Comparison of ENCODE assay signal across 15 cellular contexts in the genomic region with DNA sequence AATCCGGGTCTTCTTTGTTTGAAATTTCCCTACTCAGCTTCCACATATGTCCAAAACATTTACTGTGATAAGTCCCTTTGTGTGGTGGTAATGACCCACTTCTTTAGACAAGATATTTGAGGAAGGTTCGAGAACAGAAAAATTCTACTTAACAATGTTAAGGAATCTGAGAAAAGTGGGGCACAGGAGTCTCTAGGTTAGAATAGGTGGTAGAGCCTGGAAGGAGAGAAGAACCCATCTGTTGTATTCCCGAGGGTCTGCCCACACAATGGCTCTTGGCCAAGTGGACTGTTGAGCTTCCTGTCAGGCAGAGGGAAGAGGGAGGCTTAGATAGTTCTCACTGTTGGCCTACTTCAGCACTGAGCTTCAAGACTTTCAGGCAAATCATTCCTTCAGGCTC. TPM values are rescaled to one million over a fixed set of nuclear protein-coding genes. Genes with fewer than 3 reads are reported as not detected.
DNase-seq lines count a peak whose midpoint lies in the region; ATAC-seq and TF ChIP-seq lines count a peak whose summit lies in the region.
"Had no signal": no experiment of that assay in that cellular context is flagged by ENCODE, and none has a peak within 500 bp of the region (broad histone marks: within the 10 kb centered on the region; RNA-seq: fewer than 3 reads in every experiment).

No MANE protein-coding gene starts in this region.

- H3K27me3 Mint-ChIP-seq in Caco-2 (ENCODE audit: insufficient read depth, unreplicated experiment): peaks cover 32% of the 10 kb centered on the region

- H3K4me1 ChIP-seq in Caco-2 (peaks cover 25% of the 10 kb centered on the region), gastroesophageal sphincter (peaks cover 0 to 82% (median 10%) of the 10 kb centered on the region in 3 donors), osteoblast (ENCODE audit: insufficient read depth, low read length) (peaks cover 21% of the 10 kb centered on the region)

- H3K4me3 Mint-ChIP-seq in Caco-2 (ENCODE audit: unreplicated experiment): peak overlapping the region; percentile 40
- H3K4me3 Mint-ChIP-seq: activated naive CD4-positive, alpha-beta T cell treated with anti-CD3 and anti-CD28 coated beads for 36 hours had no signal

- H3K9me3 ChIP-seq in Caco-2 (no peaks in the 10 kb centered on the region), gastroesophageal sphincter (no peaks in the 10 kb centered on the region), osteoblast (ENCODE audit: low read depth, low read length) (no peaks in the 10 kb centered on the region)
- H3K9me3 ChIP-seq: right atrium auricular region, thyroid gland had no signal

- intact Hi-C loops in Caco-2 (cut with micrococcal nuclease; ENCODE audit: unreplicated experiment): no loop called here

- peaks cover 50% of the 10 kb centered on the region for H3K79me2 ChIP-seq in osteoblast (ENCODE audit: insufficient read depth, low read length)

- H3K27me3 ChIP-seq in Caco-2 (replicated peaks; ENCODE audit: control insufficient read depth, insufficient read depth, low read length) (peaks cover 2% of the 10 kb centered on the region; the same call in 1 of the 2 replicates), gastroesophageal sphincter (peaks cover 10% of the 10 kb centered on the region), osteoblast (ENCODE audit: insufficient read depth, low read length) (peaks cover 18% of the 10 kb centered on the region)
- H3K27me3 ChIP-seq: right atrium auricular region, thyroid gland had no signal

- no peak for DNase-seq in Caco-2
- DNase-seq in RWPE1 (ENCODE audit: low spot score): no peak
- DNase-seq in osteoblast (ENCODE audit: insufficient read length, low spot score, missing footprints): peak; percentile 66
- no peak for DNase-seq in stimulated activated naive CD4-positive, alpha-beta T cell (lab: John Stamatoyannopoulos, UW)
- DNase-seq in iPS-NIHi11 (ENCODE audit: low spot score): no peak
- no peak for DNase-seq in activated CD4-positive, CD25-positive, alpha-beta regulatory T cell (lab: John Stamatoyannopoulos, UW)
- DNase-seq: MM.1S; NCI-H1930; stimulated activated CD4-positive, alpha-beta T cell treated with anti-CD3 and anti-CD28 coated beads, Interleukin-1b, Interleukin-23, amount 100 ng/mL, for 48 hours; thyroid gland had no signal

- TF ChIP-seq CTCF in Caco-2 (IDR thresholded peaks at IDR 0.05; ENCODE audit: insufficient read depth in 1 of 2, low read depth in 1 of 2, low read length in 1 of 2, severe bottlenecking in 1 of 2, unreplicated experiment in 1 of 2): no peak
- TF ChIP-seq CTCF in RWPE1 (conservative IDR thresholded peaks at IDR 0.05; ENCODE audit: low read depth): no peak
- no peak for TF ChIP-seq CTCF in gastroesophageal sphincter (IDR thresholded peaks at IDR 0.05)
- TF ChIP-seq CTCF in osteoblast (IDR thresholded peaks at IDR 0.05; ENCODE audit: extremely low read depth, low read depth, low read length): no peak

- 40 to 55% methylated on average over 2 to 3 of the region's 3 CpGs for WGBS in gastroesophageal sphincter (ENCODE audit: low coverage in 1 of 2), 2 donors

- CTCF ChIA-PET in Caco-2 (lab: Charles Lee) (no interaction called here), RWPE1 (lab: Yijun Ruan, JAX) (interaction anchor here (0.7 kb wide), 1 partner anchor 14 kb away, joined by 3 read pairs; no protein-coding TSS in a partner anchor)

- H3K27ac ChIP-seq in RWPE1 (peak overlapping the region; percentile 95), gastroesophageal sphincter (peak overlapping the region; percentile 22 to 90 (median 86)), osteoblast (ENCODE audit: low read depth, low read length) (no peak overlapping the region)
- H3K27ac ChIP-seq: right atrium auricular region, thyroid gland had no signal

- H3K36me3 ChIP-seq in Caco-2 (ENCODE audit: control insufficient read depth, insufficient read depth, low read length) (no peaks in the 10 kb centered on the region), gastroesophageal sphincter (peaks cover 0 to 10% of the 10 kb centered on the region in 2 donors), osteoblast (ENCODE audit: insufficient read depth, low read length) (peaks cover 7% of the 10 kb centered on the region)
- H3K36me3 ChIP-seq: right atrium auricular region, thyroid gland had no signal

- H3K4me1 Mint-ChIP-seq in Caco-2 (ENCODE audit: low read depth, unreplicated experiment): peaks cover 20% of the 10 kb centered on the region

- H3K4me2 ChIP-seq in osteoblast (ENCODE audit: insufficient read depth, low read length): no peak overlapping the region

- H3K36me3 Mint-ChIP-seq in Caco-2 (ENCODE audit: insufficient read depth, unreplicated experiment): no peaks in the 10 kb centered on the region

- no peak overlapping the region for H3K27ac Mint-ChIP-seq in Caco-2 (ENCODE audit: unreplicated experiment)
- H3K27ac Mint-ChIP-seq: activated naive CD4-positive, alpha-beta T cell treated with anti-CD3 and anti-CD28 coated beads for 36 hours had no signal

- ATAC-seq in gastroesophageal sphincter: no peak
- no peak for ATAC-seq in HG03571 (IDR thresholded peaks at IDR 0.05; ENCODE audit: unreplicated experiment)

- no peaks in the 10 kb centered on the region for H3K9me3 Mint-ChIP-seq in Caco-2 (ENCODE audit: unreplicated experiment)
- H3K9me3 Mint-ChIP-seq: activated naive CD4-positive, alpha-beta T cell treated with anti-CD3 and anti-CD28 coated beads for 36 hours had no signal

- peaks cover 17% of the 10 kb centered on the region for H4K20me1 ChIP-seq in osteoblast (ENCODE audit: insufficient read depth, low read length)

- no TSS peak for BruUV-seq in Caco-2 (replicated peaks; lab: Mats Ljungman, UMichigan)

- H3K4me3 ChIP-seq in Caco-2 (ENCODE audit: low read depth, low read length): no peak overlapping the region
- H3K4me3 ChIP-seq in gastroesophageal sphincter: no peak overlapping the region
- H3K4me3 ChIP-seq in osteoblast (ENCODE audit: insufficient read depth, low read length): no peak overlapping the region
- H3K4me3 ChIP-seq: right atrium auricular region, thyroid gland had no signal

- H2AFZ ChIP-seq in osteoblast (ENCODE audit: low read length): no peak overlapping the region

- no peak for TF ChIP-seq POLR2A in gastroesophageal sphincter (IDR thresholded peaks at IDR 0.05)

- no peak for TF ChIP-seq EP300 in gastroesophageal sphincter (IDR thresholded peaks at IDR 0.05)

- POLR2A ChIA-PET in Caco-2 (lab: Charles Lee) (no interaction called here), RWPE1 (lab: Yijun Ruan, JAX; ENCODE audit: low non-redundant PET) (no interaction called here)

RNA-seq across cellular contexts. Expression of a gene that starts 4.3 kb away (rescaled TPM):
- total RNA-seq in Caco-2 (2022) (6.6 and 6.7 TPM in 2 replicates), gastroesophageal sphincter (100 to 1,000 TPM; 137 to 449 (median 301) TPM), osteoblast (6.5 and 11.2 TPM in 2 replicates)

RNA-seq across cellular contexts. Expression of a gene that starts 57.9 kb away (rescaled TPM):
- 0.20 TPM in 1 of 2 replicates, not detected in the other for total RNA-seq in Caco-2 (2022)
- 1,000 to 10,000 TPM in 1 of 4 donors, 100 to 1,000 TPM in 3; 313 to 1,402 (median 682) TPM for total RNA-seq in gastroesophageal sphincter
- total RNA-seq in osteoblast: 12.3 and 29.5 TPM in 2 replicates
- total RNA-seq: activated naive CD4-positive, alpha-beta T cell treated with anti-CD3 and anti-CD28 coated beads for 36 hours; T-helper 2 cell treated with Interferon-gamma antibody and Interleukin-4, amounts not matched to agents 100 ng/mL and 5 ng/mL, for 36 hours had no signal

Comparison
In these comparisons a context has a peak if more than half of its experiments do, and no peak if none do; other contexts are left out.
1. RNA of a gene that starts 4.3 kb away (total RNA-seq): 137 to 449 TPM in gastroesophageal sphincter; 6.5 to 11.2 TPM in osteoblast and 6.6 to 6.7 TPM in Caco-2; every median in the first group is over 10 times any median in the second.
2. RNA of a gene that starts 57.9 kb away (total RNA-seq): 313 to 1,402 TPM in gastroesophageal sphincter; 12.3 to 29.5 TPM in osteoblast and 0.20 TPM in Caco-2; every median in the first group is over 10 times any median in the second.